Comparison of ENCODE assay signal across 7 cellular contexts in genomic region chr1:156860113-156860638, GRCh38.
DNase-seq lines count a peak whose midpoint lies in the region; ATAC-seq and TF ChIP-seq lines count a peak whose summit lies in the region.

No MANE protein-coding gene starts in this region.

- H4K20me1 ChIP-seq in MM.1S (ENCODE audit: insufficient read depth, low read length) = no peaks in the 10 kb centered on the region

- DNase-seq in GM10266 (ENCODE audit: extremely low spot score) = peak; percentile 90
- peak; percentile 54 for DNase-seq in MM.1S
- DNase-seq in central memory CD8-positive, alpha-beta T cell (ENCODE audit: low spot score in 2 of 2) = peak; percentile 32 to 53
- peak; percentile 34 for DNase-seq in kidney tubule cell (ENCODE audit: low spot score)
- DNase-seq in stimulated activated CD4-positive, alpha-beta T cell treated with anti-CD3 and anti-CD28 coated beads, Interleukin-2, amount 100 ng/mL, for 4 hours (ENCODE audit: low read depth) = peak; percentile 31

- H3F3A ChIP-seq in MM.1S (ENCODE audit: insufficient read depth, low read length) = no peaks in the 10 kb centered on the region

- TF ChIP-seq CTCF in GM10266 (IDR thresholded peaks at IDR 0.05; ENCODE audit: control insufficient read depth, insufficient read depth, low read depth, missing control alignments) (peak; percentile 80), MM.1S (IDR thresholded peaks at IDR 0.05; ENCODE audit: low read length) (peak; percentile 93), WI38 (IDR thresholded peaks at IDR 0.05; ENCODE audit: low read depth, low read length) (peak; percentile 79)

- H3K36me3 ChIP-seq in MM.1S (replicated peaks; ENCODE audit: insufficient read depth, low read length) = no peaks in the 10 kb centered on the region

- H3K4me3 ChIP-seq in MM.1S (ENCODE audit: low read length) = peak overlapping the region; percentile 39
- peak overlapping the region; percentile 43 for H3K4me3 ChIP-seq in WI38 (ENCODE audit: low read depth, low read length)

- peaks cover 55% of the 10 kb centered on the region for H3K27me3 Mint-ChIP-seq in central memory CD8-positive, alpha-beta T cell

- peaks cover 71% of the 10 kb centered on the region for H3K27me3 ChIP-seq in MM.1S (replicated peaks; ENCODE audit: insufficient read depth, low read length)

- H3K27ac Mint-ChIP-seq in central memory CD8-positive, alpha-beta T cell (ENCODE audit: low read depth) = no peak overlapping the region

- H3K79me2 ChIP-seq in MM.1S (ENCODE audit: low read length) = no peaks in the 10 kb centered on the region

- H3K4me3 Mint-ChIP-seq in central memory CD8-positive, alpha-beta T cell = peak overlapping the region; percentile 69

- H3K4me1 Mint-ChIP-seq in central memory CD8-positive, alpha-beta T cell = peaks cover 29% of the 10 kb centered on the region

- no peaks in the 10 kb centered on the region for H3K36me3 Mint-ChIP-seq in central memory CD8-positive, alpha-beta T cell (ENCODE audit: insufficient read depth)

- H3K4me1 ChIP-seq in MM.1S (ENCODE audit: low read length) = peaks cover 24% of the 10 kb centered on the region

- H3K4me2 ChIP-seq in MM.1S (ENCODE audit: low read depth, low read length) = peak overlapping the region; percentile 90

- no peaks in the 10 kb centered on the region for H3K9me3 ChIP-seq in MM.1S (replicated peaks; ENCODE audit: insufficient read depth, low read length)

- H3K9me2 ChIP-seq in MM.1S (replicated peaks; ENCODE audit: insufficient read depth, low read length) = no peaks in the 10 kb centered on the region

- H3K9ac ChIP-seq in MM.1S (ENCODE audit: low read length) = no peak overlapping the region

- peak overlapping the region; percentile 28 for H2AFZ ChIP-seq in MM.1S (ENCODE audit: low read length)

- no peaks in the 10 kb centered on the region for H3K9me3 Mint-ChIP-seq in central memory CD8-positive, alpha-beta T cell

- H3K27ac ChIP-seq in MM.1S (ENCODE audit: low read length) = no peak overlapping the region

- ATAC-seq in central memory CD8-positive, alpha-beta T cell (replicated peaks; ENCODE audit: extremely low read depth, poor library complexity, severe bottlenecking) = peak; percentile 64
- ATAC-seq in HG03280 (IDR thresholded peaks at IDR 0.05; ENCODE audit: unreplicated experiment) = no peak

Comparison
In these comparisons a context has a peak if more than half of its experiments do, and no peak if none do; other contexts are left out.
1. DNase-seq: peak in every context shown above with its lines; median percentile 90 in GM10266; 54 in MM.1S; 42 in central memory CD8-positive, alpha-beta T cell; 34 in kidney tubule cell; 31 in stimulated activated CD4-positive, alpha-beta T cell treated with anti-CD3 and anti-CD28 coated beads, Interleukin-2, amount 100 ng/mL, for 4 hours.